In genomic region chr5:40266952-40267351, GRCh38 we compare ENCODE assay signal across 31 cellular contexts.
"Had no signal": no experiment of that assay in that cellular context is flagged by ENCODE, and none has a peak within 500 bp of the region (broad histone marks: within the 10 kb centered on the region; RNA-seq: fewer than 3 reads in every experiment).

No MANE protein-coding gene starts in this region.

- H3K27ac ChIP-seq: dorsolateral prefrontal cortex, epithelial cell of prostate, gastroesophageal sphincter, heart left ventricle, hepatocyte, neutrophil, pancreas, suprapubic skin, transverse colon, upper lobe of right lung, uterus had no signal

- H3K4me2 ChIP-seq: hepatocyte, smooth muscle cell had no signal

- H3K9me3 Mint-ChIP-seq: natural killer cell treated with Interleukin-12 subunit alpha and Interleukin-12 subunit beta and Interleukin-15 and Interleukin-18, amount 100 ng/mL, for 72 hours; neural crest cell; stimulated activated memory B cell treated with anti-CD40 and anti-IgM and Interleukin-4, amounts not matched to agents 10 μg/mL and 1 μg/mL and 100 μg/mL, for 72 hours had no signal

- H3K4me3 ChIP-seq: dorsolateral prefrontal cortex, gastroesophageal sphincter, heart left ventricle, hepatocyte, lung, mucosa of descending colon, pancreas, smooth muscle cell, suprapubic skin, transverse colon, upper lobe of right lung, uterus had no signal

- H3K4me1 Mint-ChIP-seq: naive B cell; neural crest cell; stimulated activated memory B cell treated with anti-CD40 and anti-IgM and Interleukin-4, amounts not matched to agents 10 μg/mL and 1 μg/mL and 100 μg/mL, for 72 hours had no signal

- H3K36me3 Mint-ChIP-seq: mesothelial cell of epicardium; naive B cell; stimulated activated memory B cell treated with anti-CD40 and anti-IgM and Interleukin-4, amounts not matched to agents 10 μg/mL and 1 μg/mL and 100 μg/mL, for 72 hours had no signal

- H2AFZ ChIP-seq: hepatocyte had no signal

- H3K27me3 Mint-ChIP-seq: natural killer cell treated with Interleukin-12 subunit alpha and Interleukin-12 subunit beta and Interleukin-15 and Interleukin-18, amount 100 ng/mL, for 72 hours; stimulated activated memory B cell treated with anti-CD40 and anti-IgM and Interleukin-4, amounts not matched to agents 10 μg/mL and 1 μg/mL and 100 μg/mL, for 72 hours; stimulated activated naive CD8-positive, alpha-beta T cell treated with anti-CD3 and anti-CD28 coated beads, Interleukin-15, Interleukin-2, amounts not matched to agents 100 ng/mL and 50 ng/mL, for 24 hours had no signal

- H3K27me3 ChIP-seq: dorsolateral prefrontal cortex, gastroesophageal sphincter, heart left ventricle, hepatocyte, neutrophil, pancreas, suprapubic skin, transverse colon, upper lobe of right lung, uterus had no signal

- ATAC-seq: esophagus mucosa; gastroesophageal sphincter; heart left ventricle; left lobe of liver; mucosa of descending colon; natural killer cell treated with Interleukin-12 subunit alpha and Interleukin-12 subunit beta and Interleukin-15 and Interleukin-18, amount 100 ng/mL, for 72 hours; pancreas; sciatic nerve; stimulated activated memory B cell treated with anti-CD40 and anti-IgM and Interleukin-4, amounts not matched to agents 10 μg/mL and 1 μg/mL and 100 μg/mL, for 72 hours; upper lobe of right lung had no signal

- H3K9me3 ChIP-seq: gastroesophageal sphincter, heart left ventricle, mucosa of descending colon, neutrophil, pancreas, suprapubic skin, transverse colon, upper lobe of right lung, uterus had no signal

- H3K79me2 ChIP-seq: hepatocyte had no signal

- H3K27ac Mint-ChIP-seq: mesothelial cell of epicardium; naive B cell; stimulated activated memory B cell treated with anti-CD40 and anti-IgM and Interleukin-4, amounts not matched to agents 10 μg/mL and 1 μg/mL and 100 μg/mL, for 72 hours; stimulated activated naive CD8-positive, alpha-beta T cell treated with anti-CD3 and anti-CD28 coated beads, Interleukin-15, Interleukin-2, amounts not matched to agents 100 ng/mL and 50 ng/mL, for 24 hours had no signal

- H3K36me3 ChIP-seq: gastroesophageal sphincter, heart left ventricle, neutrophil, pancreas, suprapubic skin, transverse colon, upper lobe of right lung, uterus had no signal

- H3K4me3 Mint-ChIP-seq: mesothelial cell of epicardium; naive B cell; natural killer cell treated with Interleukin-12 subunit alpha and Interleukin-12 subunit beta and Interleukin-15 and Interleukin-18, amount 100 ng/mL, for 72 hours; neural crest cell; stimulated activated memory B cell treated with anti-CD40 and anti-IgM and Interleukin-4, amounts not matched to agents 10 μg/mL and 1 μg/mL and 100 μg/mL, for 72 hours; stimulated activated naive CD8-positive, alpha-beta T cell treated with anti-CD3 and anti-CD28 coated beads, Interleukin-15, Interleukin-2, amounts not matched to agents 100 ng/mL and 50 ng/mL, for 24 hours had no signal

- DNase-seq: dorsolateral prefrontal cortex; effector CD4-positive, alpha-beta T cell; foreskin fibroblast; heart left ventricle; kidney; mesenchymal stem cell; mucosa of descending colon; naive B cell; pancreas; retina; stimulated activated CD4-positive, alpha-beta T cell treated with anti-CD3 and anti-CD28 coated beads, Interleukin-12 subunit alpha, Interleukin-12 subunit beta, amount 100 ng/mL, for 4 hours; stimulated activated CD4-positive, alpha-beta T cell treated with anti-CD3 and anti-CD28 coated beads, Interleukin-1b, Interleukin-23, amount 100 ng/mL, for 48 hours; stimulated activated CD4-positive, alpha-beta T cell treated with anti-CD3 and anti-CD28 coated beads, Interleukin-4, amount 100 ng/mL, for 24 hours; transverse colon; upper lobe of right lung; uterus had no signal

- H3K4me1 ChIP-seq: gastroesophageal sphincter, pancreas, transverse colon, upper lobe of right lung, uterus had no signal
